Comparison of ENCODE assay signal across 1 cellular context in the genomic region with DNA sequence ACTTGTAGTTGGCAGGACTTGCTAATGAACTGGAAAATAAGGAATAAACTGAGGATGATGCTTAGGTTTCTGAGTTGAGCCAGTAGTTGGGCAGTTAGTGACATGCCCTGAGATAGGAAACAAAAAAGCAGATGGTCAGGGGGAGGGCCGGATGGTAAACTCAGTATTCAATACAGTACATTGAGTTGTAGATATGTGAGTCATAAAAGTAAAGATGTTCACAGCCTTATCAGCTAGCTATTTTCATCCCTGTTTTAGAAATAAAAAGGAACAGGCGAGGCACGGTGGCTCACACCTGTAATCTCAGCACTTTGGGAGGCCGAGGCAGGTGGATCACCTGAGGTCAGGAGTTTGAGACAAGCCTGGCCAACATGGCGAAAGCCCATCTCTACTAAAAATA.
TF ChIP-seq lines count a peak whose summit lies in the region.

No MANE protein-coding gene starts in this region.

TF ChIP-seq in K562, 482 proteins besides CTCF, POLR2A, EP300 and RAD21 (continued from another document and continues in another):
- TF ChIP-seq, protein P1, sequence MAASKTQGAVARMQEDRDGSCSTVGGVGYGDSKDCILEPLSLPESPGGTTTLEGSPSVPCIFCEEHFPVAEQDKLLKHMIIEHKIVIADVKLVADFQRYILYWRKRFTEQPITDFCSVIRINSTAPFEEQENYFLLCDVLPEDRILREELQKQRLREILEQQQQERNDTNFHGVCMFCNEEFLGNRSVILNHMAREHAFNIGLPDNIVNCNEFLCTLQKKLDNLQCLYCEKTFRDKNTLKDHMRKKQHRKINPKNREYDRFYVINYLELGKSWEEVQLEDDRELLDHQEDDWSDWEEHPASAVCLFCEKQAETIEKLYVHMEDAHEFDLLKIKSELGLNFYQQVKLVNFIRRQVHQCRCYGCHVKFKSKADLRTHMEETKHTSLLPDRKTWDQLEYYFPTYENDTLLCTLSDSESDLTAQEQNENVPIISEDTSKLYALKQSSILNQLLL (CRISPR knock-in tag; IDR thresholded peaks at IDR 0.05; ENCODE audit: borderline replicate concordance): no peak
- no peak for TF ChIP-seq BACH1 (tag; IDR thresholded peaks at IDR 0.05)
- no peak for TF ChIP-seq SMARCB1 (IDR thresholded peaks at IDR 0.05; ENCODE audit: insufficient read length, low read depth)
- no peak for TF ChIP-seq ZFP1 (CRISPR knock-in tag; IDR thresholded peaks at IDR 0.05)
- TF ChIP-seq, protein P2, sequence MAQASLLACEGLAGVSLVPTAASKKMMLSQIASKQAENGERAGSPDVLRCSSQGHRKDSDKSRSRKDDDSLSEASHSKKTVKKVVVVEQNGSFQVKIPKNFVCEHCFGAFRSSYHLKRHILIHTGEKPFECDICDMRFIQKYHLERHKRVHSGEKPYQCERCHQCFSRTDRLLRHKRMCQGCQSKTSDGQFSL (CRISPR knock-in tag; IDR thresholded peaks at IDR 0.05): no peak
- TF ChIP-seq, protein P2 (tag; IDR thresholded peaks at IDR 0.05): no peak
- no peak for TF ChIP-seq HOXB6 (CRISPR knock-in tag; IDR thresholded peaks at IDR 0.05; ENCODE audit: borderline replicate concordance)
- no peak for TF ChIP-seq ZNF143 (CRISPR knock-in tag; IDR thresholded peaks at IDR 0.05)
- no peak for TF ChIP-seq TEAD2 (tag; IDR thresholded peaks at IDR 0.05)
- peak; percentile 83 for TF ChIP-seq TAL1 (IDR thresholded peaks at IDR 0.05)
- no peak for TF ChIP-seq ZNF146 (CRISPR knock-in tag; IDR thresholded peaks at IDR 0.05; ENCODE audit: unreplicated experiment)
- TF ChIP-seq KDM2B (CRISPR knock-in tag; IDR thresholded peaks at IDR 0.05): no peak
- TF ChIP-seq, protein P3, sequence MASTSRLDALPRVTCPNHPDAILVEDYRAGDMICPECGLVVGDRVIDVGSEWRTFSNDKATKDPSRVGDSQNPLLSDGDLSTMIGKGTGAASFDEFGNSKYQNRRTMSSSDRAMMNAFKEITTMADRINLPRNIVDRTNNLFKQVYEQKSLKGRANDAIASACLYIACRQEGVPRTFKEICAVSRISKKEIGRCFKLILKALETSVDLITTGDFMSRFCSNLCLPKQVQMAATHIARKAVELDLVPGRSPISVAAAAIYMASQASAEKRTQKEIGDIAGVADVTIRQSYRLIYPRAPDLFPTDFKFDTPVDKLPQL (IDR thresholded peaks at IDR 0.05; ENCODE audit: extremely low read depth, insufficient read length): no peak
- no peak for TF ChIP-seq HMG20A (CRISPR knock-in tag; conservative IDR thresholded peaks at IDR 0.05)
- TF ChIP-seq, protein P4, sequence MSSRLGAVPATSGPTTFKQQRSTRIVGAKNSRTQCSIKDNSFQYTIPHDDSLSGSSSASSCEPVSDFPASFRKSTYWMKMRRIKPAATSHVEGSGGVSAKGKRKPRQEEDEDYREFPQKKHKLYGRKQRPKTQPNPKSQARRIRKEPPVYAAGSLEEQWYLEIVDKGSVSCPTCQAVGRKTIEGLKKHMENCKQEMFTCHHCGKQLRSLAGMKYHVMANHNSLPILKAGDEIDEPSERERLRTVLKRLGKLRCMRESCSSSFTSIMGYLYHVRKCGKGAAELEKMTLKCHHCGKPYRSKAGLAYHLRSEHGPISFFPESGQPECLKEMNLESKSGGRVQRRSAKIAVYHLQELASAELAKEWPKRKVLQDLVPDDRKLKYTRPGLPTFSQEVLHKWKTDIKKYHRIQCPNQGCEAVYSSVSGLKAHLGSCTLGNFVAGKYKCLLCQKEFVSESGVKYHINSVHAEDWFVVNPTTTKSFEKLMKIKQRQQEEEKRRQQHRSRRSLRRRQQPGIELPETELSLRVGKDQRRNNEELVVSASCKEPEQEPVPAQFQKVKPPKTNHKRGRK (tag; IDR thresholded peaks at IDR 0.05): no peak
- no peak for TF ChIP-seq ZFP36 (IDR thresholded peaks at IDR 0.05; ENCODE audit: low read depth, low read length, partially characterized antibody)
- no peak for TF ChIP-seq HEY1 (CRISPR knock-in tag; IDR thresholded peaks at IDR 0.05; ENCODE audit: borderline replicate concordance)
- no peak for TF ChIP-seq MYNN (IDR thresholded peaks at IDR 0.05)
- TF ChIP-seq MYNN (CRISPR knock-in tag; IDR thresholded peaks at IDR 0.05): no peak
- TF ChIP-seq, protein P5, sequence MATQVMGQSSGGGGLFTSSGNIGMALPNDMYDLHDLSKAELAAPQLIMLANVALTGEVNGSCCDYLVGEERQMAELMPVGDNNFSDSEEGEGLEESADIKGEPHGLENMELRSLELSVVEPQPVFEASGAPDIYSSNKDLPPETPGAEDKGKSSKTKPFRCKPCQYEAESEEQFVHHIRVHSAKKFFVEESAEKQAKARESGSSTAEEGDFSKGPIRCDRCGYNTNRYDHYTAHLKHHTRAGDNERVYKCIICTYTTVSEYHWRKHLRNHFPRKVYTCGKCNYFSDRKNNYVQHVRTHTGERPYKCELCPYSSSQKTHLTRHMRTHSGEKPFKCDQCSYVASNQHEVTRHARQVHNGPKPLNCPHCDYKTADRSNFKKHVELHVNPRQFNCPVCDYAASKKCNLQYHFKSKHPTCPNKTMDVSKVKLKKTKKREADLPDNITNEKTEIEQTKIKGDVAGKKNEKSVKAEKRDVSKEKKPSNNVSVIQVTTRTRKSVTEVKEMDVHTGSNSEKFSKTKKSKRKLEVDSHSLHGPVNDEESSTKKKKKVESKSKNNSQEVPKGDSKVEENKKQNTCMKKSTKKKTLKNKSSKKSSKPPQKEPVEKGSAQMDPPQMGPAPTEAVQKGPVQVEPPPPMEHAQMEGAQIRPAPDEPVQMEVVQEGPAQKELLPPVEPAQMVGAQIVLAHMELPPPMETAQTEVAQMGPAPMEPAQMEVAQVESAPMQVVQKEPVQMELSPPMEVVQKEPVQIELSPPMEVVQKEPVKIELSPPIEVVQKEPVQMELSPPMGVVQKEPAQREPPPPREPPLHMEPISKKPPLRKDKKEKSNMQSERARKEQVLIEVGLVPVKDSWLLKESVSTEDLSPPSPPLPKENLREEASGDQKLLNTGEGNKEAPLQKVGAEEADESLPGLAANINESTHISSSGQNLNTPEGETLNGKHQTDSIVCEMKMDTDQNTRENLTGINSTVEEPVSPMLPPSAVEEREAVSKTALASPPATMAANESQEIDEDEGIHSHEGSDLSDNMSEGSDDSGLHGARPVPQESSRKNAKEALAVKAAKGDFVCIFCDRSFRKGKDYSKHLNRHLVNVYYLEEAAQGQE (CRISPR knock-in tag; IDR thresholded peaks at IDR 0.05; ENCODE audit: low read depth): no peak
- no peak for TF ChIP-seq CEBPB (tag; IDR thresholded peaks at IDR 0.05)
- no peak for TF ChIP-seq ZNF76 (CRISPR knock-in tag; IDR thresholded peaks at IDR 0.05; ENCODE audit: borderline replicate concordance)
- TF ChIP-seq, protein P6, sequence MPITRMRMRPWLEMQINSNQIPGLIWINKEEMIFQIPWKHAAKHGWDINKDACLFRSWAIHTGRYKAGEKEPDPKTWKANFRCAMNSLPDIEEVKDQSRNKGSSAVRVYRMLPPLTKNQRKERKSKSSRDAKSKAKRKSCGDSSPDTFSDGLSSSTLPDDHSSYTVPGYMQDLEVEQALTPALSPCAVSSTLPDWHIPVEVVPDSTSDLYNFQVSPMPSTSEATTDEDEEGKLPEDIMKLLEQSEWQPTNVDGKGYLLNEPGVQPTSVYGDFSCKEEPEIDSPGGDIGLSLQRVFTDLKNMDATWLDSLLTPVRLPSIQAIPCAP (CRISPR knock-in tag; IDR thresholded peaks at IDR 0.05; ENCODE audit: borderline replicate concordance): no peak
- no peak for TF ChIP-seq ZNF764 (CRISPR knock-in tag; IDR thresholded peaks at IDR 0.05; ENCODE audit: low read depth)
- no peak for TF ChIP-seq TCF7L2 (IDR thresholded peaks at IDR 0.05; ENCODE audit: low read depth, low read length)
- no peak for TF ChIP-seq CBX5 (IDR thresholded peaks at IDR 0.05; ENCODE audit: borderline replicate concordance, low read depth)
- no peak for TF ChIP-seq OTX1 (CRISPR knock-in tag; IDR thresholded peaks at IDR 0.05)
- no peak for TF ChIP-seq SP2 (IDR thresholded peaks at IDR 0.05; ENCODE audit: extremely low read depth, low read depth, low read length, poor library complexity, severe bottlenecking)
- TF ChIP-seq MEF2D (tag; conservative IDR thresholded peaks at IDR 0.05; ENCODE audit: low read depth): peak; percentile 71
- no peak for TF ChIP-seq PCBP2 (IDR thresholded peaks at IDR 0.05; ENCODE audit: low read depth, low read length, poor library complexity, severe bottlenecking)
- no peak for TF ChIP-seq MCM7 (IDR thresholded peaks at IDR 0.05)
- no peak for TF ChIP-seq NCOA6 (IDR thresholded peaks at IDR 0.05)
- no peak for TF ChIP-seq GABPB1 (CRISPR knock-in tag; IDR thresholded peaks at IDR 0.05)
- TF ChIP-seq, protein P7, sequence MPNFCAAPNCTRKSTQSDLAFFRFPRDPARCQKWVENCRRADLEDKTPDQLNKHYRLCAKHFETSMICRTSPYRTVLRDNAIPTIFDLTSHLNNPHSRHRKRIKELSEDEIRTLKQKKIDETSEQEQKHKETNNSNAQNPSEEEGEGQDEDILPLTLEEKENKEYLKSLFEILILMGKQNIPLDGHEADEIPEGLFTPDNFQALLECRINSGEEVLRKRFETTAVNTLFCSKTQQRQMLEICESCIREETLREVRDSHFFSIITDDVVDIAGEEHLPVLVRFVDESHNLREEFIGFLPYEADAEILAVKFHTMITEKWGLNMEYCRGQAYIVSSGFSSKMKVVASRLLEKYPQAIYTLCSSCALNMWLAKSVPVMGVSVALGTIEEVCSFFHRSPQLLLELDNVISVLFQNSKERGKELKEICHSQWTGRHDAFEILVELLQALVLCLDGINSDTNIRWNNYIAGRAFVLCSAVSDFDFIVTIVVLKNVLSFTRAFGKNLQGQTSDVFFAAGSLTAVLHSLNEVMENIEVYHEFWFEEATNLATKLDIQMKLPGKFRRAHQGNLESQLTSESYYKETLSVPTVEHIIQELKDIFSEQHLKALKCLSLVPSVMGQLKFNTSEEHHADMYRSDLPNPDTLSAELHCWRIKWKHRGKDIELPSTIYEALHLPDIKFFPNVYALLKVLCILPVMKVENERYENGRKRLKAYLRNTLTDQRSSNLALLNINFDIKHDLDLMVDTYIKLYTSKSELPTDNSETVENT (CRISPR knock-in tag; IDR thresholded peaks at IDR 0.05): no peak
- peak; percentile 89 for TF ChIP-seq SMARCC2 (IDR thresholded peaks at IDR 0.05; ENCODE audit: low read depth)
- TF ChIP-seq, protein P8, sequence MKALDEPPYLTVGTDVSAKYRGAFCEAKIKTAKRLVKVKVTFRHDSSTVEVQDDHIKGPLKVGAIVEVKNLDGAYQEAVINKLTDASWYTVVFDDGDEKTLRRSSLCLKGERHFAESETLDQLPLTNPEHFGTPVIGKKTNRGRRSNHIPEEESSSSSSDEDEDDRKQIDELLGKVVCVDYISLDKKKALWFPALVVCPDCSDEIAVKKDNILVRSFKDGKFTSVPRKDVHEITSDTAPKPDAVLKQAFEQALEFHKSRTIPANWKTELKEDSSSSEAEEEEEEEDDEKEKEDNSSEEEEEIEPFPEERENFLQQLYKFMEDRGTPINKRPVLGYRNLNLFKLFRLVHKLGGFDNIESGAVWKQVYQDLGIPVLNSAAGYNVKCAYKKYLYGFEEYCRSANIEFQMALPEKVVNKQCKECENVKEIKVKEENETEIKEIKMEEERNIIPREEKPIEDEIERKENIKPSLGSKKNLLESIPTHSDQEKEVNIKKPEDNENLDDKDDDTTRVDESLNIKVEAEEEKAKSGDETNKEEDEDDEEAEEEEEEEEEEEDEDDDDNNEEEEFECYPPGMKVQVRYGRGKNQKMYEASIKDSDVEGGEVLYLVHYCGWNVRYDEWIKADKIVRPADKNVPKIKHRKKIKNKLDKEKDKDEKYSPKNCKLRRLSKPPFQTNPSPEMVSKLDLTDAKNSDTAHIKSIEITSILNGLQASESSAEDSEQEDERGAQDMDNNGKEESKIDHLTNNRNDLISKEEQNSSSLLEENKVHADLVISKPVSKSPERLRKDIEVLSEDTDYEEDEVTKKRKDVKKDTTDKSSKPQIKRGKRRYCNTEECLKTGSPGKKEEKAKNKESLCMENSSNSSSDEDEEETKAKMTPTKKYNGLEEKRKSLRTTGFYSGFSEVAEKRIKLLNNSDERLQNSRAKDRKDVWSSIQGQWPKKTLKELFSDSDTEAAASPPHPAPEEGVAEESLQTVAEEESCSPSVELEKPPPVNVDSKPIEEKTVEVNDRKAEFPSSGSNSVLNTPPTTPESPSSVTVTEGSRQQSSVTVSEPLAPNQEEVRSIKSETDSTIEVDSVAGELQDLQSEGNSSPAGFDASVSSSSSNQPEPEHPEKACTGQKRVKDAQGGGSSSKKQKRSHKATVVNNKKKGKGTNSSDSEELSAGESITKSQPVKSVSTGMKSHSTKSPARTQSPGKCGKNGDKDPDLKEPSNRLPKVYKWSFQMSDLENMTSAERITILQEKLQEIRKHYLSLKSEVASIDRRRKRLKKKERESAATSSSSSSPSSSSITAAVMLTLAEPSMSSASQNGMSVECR (CRISPR knock-in tag; IDR thresholded peaks at IDR 0.05): no peak
- no peak for TF ChIP-seq ZNF584 (CRISPR knock-in tag; IDR thresholded peaks at IDR 0.05; ENCODE audit: low read depth)
- TF ChIP-seq ZC3H8 (IDR thresholded peaks at IDR 0.05): no peak
- no peak for TF ChIP-seq RBM22 (IDR thresholded peaks at IDR 0.05; ENCODE audit: low read depth, low read length, poor library complexity, severe bottlenecking)
- no peak for TF ChIP-seq ZNF282 (CRISPR knock-in tag; IDR thresholded peaks at IDR 0.05)
- no peak for TF ChIP-seq SIX5 (IDR thresholded peaks at IDR 0.05; ENCODE audit: borderline replicate concordance in 1 of 2, insufficient read depth in 1 of 2, low read depth in 1 of 2, low read length in 2 of 2)
- TF ChIP-seq, protein P9, sequence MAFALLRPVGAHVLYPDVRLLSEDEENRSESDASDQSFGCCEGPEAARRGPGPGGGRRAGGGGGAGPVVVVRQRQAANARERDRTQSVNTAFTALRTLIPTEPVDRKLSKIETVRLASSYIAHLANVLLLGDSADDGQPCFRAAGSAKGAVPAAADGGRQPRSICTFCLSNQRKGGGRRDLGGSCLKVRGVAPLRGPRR (CRISPR knock-in tag; IDR thresholded peaks at IDR 0.05): no peak
- TF ChIP-seq, protein P10, sequence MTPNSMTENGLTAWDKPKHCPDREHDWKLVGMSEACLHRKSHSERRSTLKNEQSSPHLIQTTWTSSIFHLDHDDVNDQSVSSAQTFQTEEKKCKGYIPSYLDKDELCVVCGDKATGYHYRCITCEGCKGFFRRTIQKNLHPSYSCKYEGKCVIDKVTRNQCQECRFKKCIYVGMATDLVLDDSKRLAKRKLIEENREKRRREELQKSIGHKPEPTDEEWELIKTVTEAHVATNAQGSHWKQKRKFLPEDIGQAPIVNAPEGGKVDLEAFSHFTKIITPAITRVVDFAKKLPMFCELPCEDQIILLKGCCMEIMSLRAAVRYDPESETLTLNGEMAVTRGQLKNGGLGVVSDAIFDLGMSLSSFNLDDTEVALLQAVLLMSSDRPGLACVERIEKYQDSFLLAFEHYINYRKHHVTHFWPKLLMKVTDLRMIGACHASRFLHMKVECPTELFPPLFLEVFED (CRISPR knock-in tag; conservative IDR thresholded peaks at IDR 0.05): no peak
- no peak for TF ChIP-seq BRF1 (IDR thresholded peaks at IDR 0.05; ENCODE audit: borderline replicate concordance, extremely low read depth, insufficient read length)
- TF ChIP-seq TBP (optimal IDR thresholded peaks at IDR 0.05; ENCODE audit: low read depth, low read length): no peak
- no peak for TF ChIP-seq SAP30 (IDR thresholded peaks at IDR 0.05; ENCODE audit: borderline replicate concordance, insufficient read depth, low read depth, low read length, poor library complexity, severe bottlenecking)
